Comparison of ENCODE assay signal across 34 cellular contexts in the genomic region with DNA sequence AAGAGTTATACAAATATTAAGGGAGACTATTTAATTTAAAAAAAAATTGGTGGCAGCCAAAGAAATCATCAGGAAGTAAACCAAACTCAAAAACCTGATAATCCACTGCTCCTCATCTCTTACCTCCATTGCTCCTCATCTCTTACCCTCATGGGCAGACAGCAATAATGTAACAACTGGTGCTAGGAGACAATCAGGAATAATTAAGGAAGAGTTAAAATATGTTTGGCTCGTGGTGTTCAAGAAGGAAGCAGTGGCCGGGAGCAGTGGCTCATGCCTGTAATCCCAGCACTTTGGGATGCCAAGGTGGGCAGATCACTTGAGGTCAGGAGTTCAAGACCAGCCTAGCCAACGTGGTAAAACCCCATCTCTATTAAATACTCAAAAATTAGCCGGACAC.
"Had no signal": no experiment of that assay in that cellular context is flagged by ENCODE, and none has a peak within 500 bp of the region (broad histone marks: within the 10 kb centered on the region; RNA-seq: fewer than 3 reads in every experiment).

No MANE protein-coding gene starts in this region.

- ATAC-seq: activated CD8-positive, alpha-beta memory T cell treated with anti-CD3 and anti-CD28 coated beads, Interleukin-2, amount 10 ng/mL, durations not matched to agents 7 days and 5 days; activated naive CD8-positive, alpha-beta T cell treated with anti-CD3 and anti-CD28 coated beads, Interleukin-2, amount 50 U/mL, for 24 hours; PC-3; Right ventricle myocardium inferior; SK-N-SH treated with all-trans-retinoic acid at 6 μM for 48 hours had no signal

- DNase-seq: activated CD4-positive, alpha-beta memory T cell treated with anti-CD3 and anti-CD28 coated beads, Interleukin-2, amount 10 ng/mL, durations not matched to agents 7 days and 5 days; activated CD4-positive, alpha-beta T cell treated with anti-CD3 and anti-CD28 coated beads for 1 hour; activated CD4-positive, alpha-beta T cell treated with anti-CD3 and anti-CD28 coated beads for 48 hours; activated CD4-positive, CD25-positive, alpha-beta regulatory T cell; activated CD8-positive, alpha-beta memory T cell treated with anti-CD3 and anti-CD28 coated beads for 24 hours; activated CD8-positive, alpha-beta memory T cell treated with anti-CD3 and anti-CD28 coated beads, Interleukin-2, amount 10 ng/mL, durations not matched to agents 7 days and 5 days; activated CD8-positive, alpha-beta memory T cell treated with anti-CD3 and anti-CD28 coated beads, Interleukin-2, amount 50 U/mL, for 48 hours; activated naive CD4-positive, alpha-beta T cell treated with anti-CD3 and anti-CD28 coated beads, Interleukin-2, amount 10 ng/mL, durations not matched to agents 7 days and 5 days; activated naive CD8-positive, alpha-beta T cell treated with anti-CD3 and anti-CD28 coated beads, Interleukin-2, amount 50 U/mL, for 24 hours; activated T-cell treated with anti-CD3 and anti-CD28 coated beads, Interleukin-2, amount 50 U/mL, for 1 hour; amniotic stem cell; aorta; Kasumi-1; KG1; MG63; NCI-H1048; NCI-H1105 treated with DMSO at 0.1 percent for 48 hours; NCI-H1436 treated with DMSO at 0.1 percent for 48 hours; NCI-H1694 treated with DMSO at 0.1 percent for 48 hours; NCI-H2029; NCI-H345; NCI-H524 treated with DMSO at 0.1 percent for 48 hours; NK-92 treated with Interleukin-12 subunit alpha and Interleukin-12 subunit beta, amount 100 ng/mL, for 24 hours; PC-3; Peyer's patch; SIG-M5; T-helper 1 cell; T1000; WERI-Rb-1 had no signal

- H3K36me3 ChIP-seq: cardiac muscle cell, MG63, Peyer's patch, WERI-Rb-1 had no signal

- H3K27ac ChIP-seq: cardiac muscle cell, Peyer's patch, RWPE1, WERI-Rb-1 had no signal

- H3K9me3 Mint-ChIP-seq: activated CD4-positive, alpha-beta memory T cell treated with anti-CD3 and anti-CD28 coated beads, Interleukin-2, amount 10 ng/mL, durations not matched to agents 7 days and 5 days; activated naive CD4-positive, alpha-beta T cell treated with anti-CD3 and anti-CD28 coated beads, Interleukin-2, amount 10 ng/mL, durations not matched to agents 7 days and 5 days; activated naive CD8-positive, alpha-beta T cell treated with anti-CD3 and anti-CD28 coated beads, Interleukin-2, amount 50 U/mL, for 24 hours had no signal

- H3K27me3 Mint-ChIP-seq: activated CD4-positive, alpha-beta memory T cell treated with anti-CD3 and anti-CD28 coated beads, Interleukin-2, amount 10 ng/mL, durations not matched to agents 7 days and 5 days; activated CD8-positive, alpha-beta memory T cell treated with anti-CD3 and anti-CD28 coated beads, Interleukin-2, amount 10 ng/mL, durations not matched to agents 7 days and 5 days; activated naive CD4-positive, alpha-beta T cell treated with anti-CD3 and anti-CD28 coated beads, Interleukin-2, amount 10 ng/mL, durations not matched to agents 7 days and 5 days; activated naive CD8-positive, alpha-beta T cell; activated naive CD8-positive, alpha-beta T cell treated with anti-CD3 and anti-CD28 coated beads, Interleukin-2, amount 50 U/mL, for 24 hours had no signal

- H3K9me3 ChIP-seq: MG63, Peyer's patch had no signal

- H3K36me3 Mint-ChIP-seq: activated CD8-positive, alpha-beta memory T cell treated with anti-CD3 and anti-CD28 coated beads, Interleukin-2, amount 10 ng/mL, durations not matched to agents 7 days and 5 days had no signal

- H3K4me3 ChIP-seq: cardiac muscle cell, MG63, Peyer's patch had no signal

- H3K4me3 Mint-ChIP-seq: activated CD4-positive, alpha-beta memory T cell treated with anti-CD3 and anti-CD28 coated beads, Interleukin-2, amount 10 ng/mL, durations not matched to agents 7 days and 5 days; activated CD8-positive, alpha-beta memory T cell treated with anti-CD3 and anti-CD28 coated beads, Interleukin-2, amount 10 ng/mL, durations not matched to agents 7 days and 5 days; activated naive CD4-positive, alpha-beta T cell treated with anti-CD3 and anti-CD28 coated beads, Interleukin-2, amount 10 ng/mL, durations not matched to agents 7 days and 5 days; activated naive CD8-positive, alpha-beta T cell; activated naive CD8-positive, alpha-beta T cell treated with anti-CD3 and anti-CD28 coated beads, Interleukin-2, amount 50 U/mL, for 24 hours had no signal

- H3K27ac Mint-ChIP-seq: activated CD4-positive, alpha-beta memory T cell treated with anti-CD3 and anti-CD28 coated beads, Interleukin-2, amount 10 ng/mL, durations not matched to agents 7 days and 5 days; activated CD8-positive, alpha-beta memory T cell treated with anti-CD3 and anti-CD28 coated beads, Interleukin-2, amount 10 ng/mL, durations not matched to agents 7 days and 5 days; activated naive CD4-positive, alpha-beta T cell treated with anti-CD3 and anti-CD28 coated beads, Interleukin-2, amount 10 ng/mL, durations not matched to agents 7 days and 5 days; activated naive CD8-positive, alpha-beta T cell; activated naive CD8-positive, alpha-beta T cell treated with anti-CD3 and anti-CD28 coated beads, Interleukin-2, amount 50 U/mL, for 24 hours had no signal

- H3K27me3 ChIP-seq: cardiac muscle cell, MG63, Peyer's patch had no signal
